ENCODE assay signal across 9 cellular contexts in genomic region chr1:229135773-229136172, GRCh38.
"Had no signal": no experiment of that assay in that cellular context is flagged by ENCODE, and none has a peak within 500 bp of the region (broad histone marks: within the 10 kb centered on the region; RNA-seq: fewer than 3 reads in every experiment).

No MANE protein-coding gene starts in this region.

- H3K4me3 ChIP-seq: GM23248, HAP-1 had no signal

- H3K4me1 ChIP-seq: HAP-1 had no signal

- H3K36me3 Mint-ChIP-seq: IgD-negative memory B cell had no signal

- DNase-seq: GM23248, GOT3, H7, HFFc6 had no signal

- ATAC-seq: HCT116, HepG2 had no signal

- H3K4me3 Mint-ChIP-seq: HFFc6 had no signal

- H3K27ac Mint-ChIP-seq: HFFc6 had no signal

- H3K36me3 ChIP-seq: HAP-1 had no signal

- H3K27ac ChIP-seq: GM23248, HL-60 had no signal
